ENCODE assay signal across 8 cellular contexts in the genomic region with DNA sequence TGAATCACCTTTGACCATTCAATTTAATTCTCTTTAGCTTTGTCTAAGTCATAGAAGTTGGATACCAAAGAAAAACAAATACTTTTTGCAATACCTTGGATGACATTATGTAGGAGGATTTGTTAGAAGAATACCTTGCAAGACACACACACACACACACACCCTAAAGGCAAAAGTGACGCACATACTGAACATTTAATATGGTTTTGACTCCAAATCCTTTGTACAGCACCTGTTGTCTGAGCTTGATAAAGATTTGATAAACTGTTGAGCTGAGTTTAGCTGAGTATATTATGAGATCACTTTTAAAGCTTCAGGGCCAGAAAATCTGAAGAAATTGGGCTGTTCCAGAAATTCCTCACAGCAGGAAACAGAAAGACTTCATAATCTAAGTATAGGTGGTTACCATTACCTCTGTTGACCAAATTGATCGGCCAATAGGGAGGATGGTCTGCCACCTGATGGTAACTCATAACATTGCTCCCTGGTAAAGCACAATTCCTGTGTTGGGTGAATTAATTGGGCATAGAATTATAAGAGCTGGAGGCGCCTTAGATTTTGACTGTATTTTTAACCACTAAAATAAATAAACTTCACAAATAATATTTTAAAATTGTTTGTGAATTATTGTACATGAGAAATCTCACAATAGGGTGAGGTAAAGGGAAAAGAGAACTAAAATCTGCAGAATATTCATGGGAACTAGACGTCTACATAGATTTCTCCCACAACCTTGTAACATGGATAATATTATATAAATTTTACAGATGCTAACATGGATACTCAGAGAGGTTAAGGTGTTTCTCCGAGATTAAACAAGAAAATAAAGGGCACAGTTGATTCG. TPM values are rescaled to one million over a fixed set of nuclear protein-coding genes. Genes with fewer than 3 reads are reported as not detected.
A peak's percentile ranks its signal among the peaks of the same experiment; 100 is the strongest.
DNase-seq lines count a peak whose midpoint lies in the region; ATAC-seq, FAIRE-seq and TF ChIP-seq lines count a peak whose summit lies in the region.

No MANE protein-coding gene starts in this region.

- no peak overlapping the region for H3K4me2 ChIP-seq in GM12878 (ENCODE audit: control insufficient read depth, insufficient read depth)
- peak overlapping the region; percentile 8 for H3K4me2 ChIP-seq in keratinocyte (ENCODE audit: control insufficient read depth, extremely low read depth, insufficient read depth, low read depth, low read length)

- SMC1A ChIA-PET in GM12878 (lab: Charles Lee; ENCODE audit: uncharacterized antibody, unreplicated experiment): interaction anchor here (0.6 to 7.9 kb wide), 41 partner anchors 9 to 483 kb away, joined by 3 to 270 read pairs (median 4); a partner anchor contains a TSS

- ATAC-seq in HG02852 (IDR thresholded peaks at IDR 0.05; ENCODE audit: unreplicated experiment) (peak; percentile 87), GM12878 (peak; percentile 93), upper lobe of right lung (peak; percentile 63), HG03025 (IDR thresholded peaks at IDR 0.05; ENCODE audit: low FRiP score, unreplicated experiment) (no peak)

- RAD21 ChIA-PET in GM12878 (lab: Charles Lee; ENCODE audit: unreplicated experiment): interaction anchor here (0.5 to 3.4 kb wide), 27 partner anchors 13 to 478 kb away, joined by 3 to 69 read pairs (median 6); a partner anchor contains a TSS

- H2AFZ ChIP-seq in GM12878 (ENCODE audit: control insufficient read depth, low read depth, low read length) (no peak overlapping the region), keratinocyte (ENCODE audit: control insufficient read depth, low read length) (no peak overlapping the region)

- no peaks in the 10 kb centered on the region for H3K36me3 ChIP-seq in CD4-positive, alpha-beta memory T cell (ENCODE audit: insufficient read depth, low read length)
- H3K36me3 ChIP-seq in GM12878 (ENCODE audit: control insufficient read depth in 2 of 2, insufficient read depth in 2 of 2, low read length in 1 of 2) (no peaks in the 10 kb centered on the region), keratinocyte (ENCODE audit: control insufficient read depth in 2 of 2, extremely low read depth in 1 of 2, insufficient read depth in 2 of 2, low read length in 2 of 2) (no peaks in the 10 kb centered on the region), upper lobe of right lung (no peaks in the 10 kb centered on the region)

- peak in 3 of 5 donors; percentile 11 to 20 (median 19) for DNase-seq in CD4-positive, alpha-beta memory T cell
- DNase-seq in GM13976 (ENCODE audit: low spot score) (peak; percentile 56), NCI-H226 (peak; percentile 18), GM12878 (ENCODE audit: low read depth, low spot score) (peak; percentile 32), keratinocyte (ENCODE audit: low read depth, low spot score) (no peak), upper lobe of right lung (no peak)

- FAIRE-seq in GM12878 (lab: Jason Lieb, UNC) (no peak), keratinocyte (lab: Jason Lieb, UNC) (peak; percentile 67)

- H3K9ac ChIP-seq in GM12878 (ENCODE audit: control insufficient read depth, insufficient read depth, low read length): no peak overlapping the region
- H3K9ac ChIP-seq in keratinocyte (ENCODE audit: control insufficient read depth, extremely low read depth, insufficient read depth, low read length): no peak overlapping the region

- dilution Hi-C loops in keratinocyte (cut with MboI; ENCODE audit: extremely low pct_ligation_motif_present, low sequenced_read_pairs): loop anchor here (5.0 kb wide), 1 partner anchor 72 kb away; no protein-coding TSS in a partner anchor

- H3K4me3 Mint-ChIP-seq in CD4-positive, alpha-beta memory T cell: no peak overlapping the region

- no peaks in the 10 kb centered on the region for H3K4me1 ChIP-seq in CD4-positive, alpha-beta memory T cell (ENCODE audit: insufficient read depth, low read length)
- H3K4me1 ChIP-seq in GM12878 (ENCODE audit: control insufficient read depth, insufficient read depth, low read length) (no peaks in the 10 kb centered on the region), keratinocyte (ENCODE audit: control insufficient read depth, extremely low read depth, insufficient read depth, low read length) (peaks cover 10% of the 10 kb centered on the region), upper lobe of right lung (no peaks in the 10 kb centered on the region)

- no peaks in the 10 kb centered on the region for H4K20me1 ChIP-seq in GM12878 (ENCODE audit: control insufficient read depth, insufficient read depth)
- no peaks in the 10 kb centered on the region for H4K20me1 ChIP-seq in keratinocyte (ENCODE audit: control insufficient read depth, extremely low read depth, insufficient read depth, low read length)

- no peaks in the 10 kb centered on the region for H3K27me3 ChIP-seq in CD4-positive, alpha-beta memory T cell (ENCODE audit: insufficient read depth, low read length)
- H3K27me3 ChIP-seq in GM12878 (replicated peaks in 1 of 2; ENCODE audit: control insufficient read depth in 2 of 2, insufficient read depth in 2 of 2, low read length in 1 of 2) (no peaks in the 10 kb centered on the region), keratinocyte (ENCODE audit: control insufficient read depth, extremely low read depth, insufficient read depth, low read length) (no peaks in the 10 kb centered on the region), upper lobe of right lung (no peaks in the 10 kb centered on the region)

- no peaks in the 10 kb centered on the region for H3K9me3 ChIP-seq in CD4-positive, alpha-beta memory T cell (ENCODE audit: control insufficient read depth in 1 of 2, low read length in 2 of 2)
- no peaks in the 10 kb centered on the region for H3K9me3 ChIP-seq in GM12878 (replicated peaks; ENCODE audit: control insufficient read depth, insufficient read depth, low read length)
- no peaks in the 10 kb centered on the region for H3K9me3 ChIP-seq in keratinocyte (ENCODE audit: control insufficient read depth, low read depth, low read length)
- H3K9me3 ChIP-seq in upper lobe of right lung: no peaks in the 10 kb centered on the region

- no TSS peak for BruUV-seq in GM12878 (replicated peaks; lab: Mats Ljungman, UMichigan)

- no peaks in the 10 kb centered on the region for H3K36me3 Mint-ChIP-seq in CD4-positive, alpha-beta memory T cell

- in situ Hi-C loops in GM13976 (cut with MboI; ENCODE audit: low sequenced_read_pairs, unreplicated experiment) (loop anchor here (5.0 to 25.0 kb wide), 5 partner anchors 77 to 607 kb away; a partner anchor contains a TSS), GM12878 (cut with MboI) (loop anchor here (5.0 to 25.0 kb wide), 3 partner anchors 77 to 607 kb away; a partner anchor contains a TSS)

- H3K79me2 ChIP-seq in GM12878 (ENCODE audit: control insufficient read depth, insufficient read depth, low read length) (no peaks in the 10 kb centered on the region), keratinocyte (ENCODE audit: control insufficient read depth, insufficient read depth, low read length) (no peaks in the 10 kb centered on the region)

- intact Hi-C loops in CD4-positive, alpha-beta memory T cell (cut with micrococcal nuclease): loop anchor here (1.0 to 5.0 kb wide), 2 partner anchors 42 to 78 kb away; a partner anchor contains a TSS
- intact Hi-C loops in GM12878 (cut with micrococcal nuclease; ENCODE audit: unreplicated experiment) (loop anchor here (1.0 to 10.0 kb wide), 4 partner anchors 42 to 477 kb away; a partner anchor contains a TSS), upper lobe of right lung (cut with DNase I) (loop anchor here (5.0 kb wide), 1 partner anchor 77 kb away; no protein-coding TSS in a partner anchor)

- H3K27me3 Mint-ChIP-seq in CD4-positive, alpha-beta memory T cell: no peaks in the 10 kb centered on the region

- TF ChIP-seq EP300 in GM12878 (IDR thresholded peaks at IDR 0.05; ENCODE audit: borderline replicate concordance in 1 of 2, control insufficient read depth in 1 of 2, low read depth in 2 of 2, low read length in 2 of 2): no peak

- CTCF ChIA-PET in CD4-positive, alpha-beta memory T cell (lab: Charles Lee; ENCODE audit: partially characterized antibody): interaction anchor here (0.7 to 10.7 kb wide), 14 partner anchors 8 to 609 kb away, joined by 3 to 137 read pairs (median 3); no protein-coding TSS in a partner anchor
- CTCF ChIA-PET in GM12878 (lab: Yijun Ruan, JAX): interaction anchor here (0.7 to 15.3 kb wide), 42 partner anchors 8 to 479 kb away, joined by 3 to 399 read pairs (median 6); a partner anchor contains a TSS

- no peaks in the 10 kb centered on the region for H3K9me3 Mint-ChIP-seq in CD4-positive, alpha-beta memory T cell

- H3K27ac ChIP-seq in CD4-positive, alpha-beta memory T cell (ENCODE audit: low read depth, low read length): no peak overlapping the region
- H3K27ac ChIP-seq in GM12878 (ENCODE audit: control insufficient read depth, insufficient read depth) (no peak overlapping the region), keratinocyte (ENCODE audit: control insufficient read depth, insufficient read depth, low read length) (no peak overlapping the region), upper lobe of right lung (no peak overlapping the region)

- POLR2A ChIA-PET in CD4-positive, alpha-beta memory T cell (lab: Charles Lee; ENCODE audit: partially characterized antibody): no interaction called here
- POLR2A ChIA-PET in GM12878 (lab: Charles Lee): interaction anchor here (0.9 to 1.5 kb wide), 3 partner anchors 51 to 79 kb away, joined by 3 to 4 read pairs (median 3); no protein-coding TSS in a partner anchor

- TF ChIP-seq RAD21 in GM12878 (IDR thresholded peaks at IDR 0.05; ENCODE audit: insufficient read depth, low read depth, low read length): peak; percentile 94

- no peak overlapping the region for H3K4me3 ChIP-seq in CD4-positive, alpha-beta memory T cell (ENCODE audit: low read length in 2 of 2)
- H3K4me3 ChIP-seq in GM12878: no peak overlapping the region
- H3K4me3 ChIP-seq in keratinocyte (ENCODE audit: control insufficient read depth in 2 of 3, extremely low read depth in 1 of 3, insufficient read depth in 2 of 3, low read depth in 1 of 3, low read length in 3 of 3): no peak overlapping the region
- no peak overlapping the region for H3K4me3 ChIP-seq in upper lobe of right lung

- H3K9me1 ChIP-seq in keratinocyte (ENCODE audit: control insufficient read depth, extremely low read depth, insufficient read depth, low read length): no peaks in the 10 kb centered on the region

- H3K27ac Mint-ChIP-seq in CD4-positive, alpha-beta memory T cell: no peak overlapping the region

- peaks cover 0 to 2% (median 0%) of the 10 kb centered on the region in 4 donors for H3K4me1 Mint-ChIP-seq in CD4-positive, alpha-beta memory T cell

- TF ChIP-seq POLR2A in GM12878 (IDR thresholded peaks at IDR 0.05; ENCODE audit: low read depth, low read length): no peak

- 45% methylated on average over 6 of the region's 6 CpGs for WGBS in GM12878 (ENCODE audit: insufficient coverage, insufficient replicate concordance, low lambda C conversion rate, missing lambda C conversion rate)

- TF ChIP-seq CTCF in GM13976 (IDR thresholded peaks at IDR 0.05; ENCODE audit: borderline replicate concordance, control extremely low read depth, extremely low read depth, insufficient read depth, missing control alignments) (peak; percentile 65), GM12878 (IDR thresholded peaks at IDR 0.05 in 2 of 3, conservative IDR thresholded peaks at IDR 0.05 in 1 of 3; ENCODE audit: control insufficient read depth in 2 of 3, extremely low read depth in 1 of 3, insufficient read depth in 1 of 3, low read depth in 3 of 3, low read length in 3 of 3) (peak; percentile 64 to 80 (median 74); a peak in 5 of 6 replicates), keratinocyte (optimal IDR thresholded peaks at IDR 0.05 in 1 of 3, IDR thresholded peaks at IDR 0.05 in 1 of 3, conservative IDR thresholded peaks at IDR 0.05 in 1 of 3; ENCODE audit: extremely low read depth in 1 of 3, insufficient read depth in 2 of 3, low read length in 3 of 3) (peak; percentile 60 to 84 (median 72)), upper lobe of right lung (IDR thresholded peaks at IDR 0.05) (peak; percentile 60)

RNA-seq across cellular contexts. Expression of a gene that starts 21.9 kb away (rescaled TPM):
- total RNA-seq in CD4-positive, alpha-beta memory T cell: 10 to 100 TPM; 20.9 to 23.2 TPM
- 10 to 100 TPM; 44.2 to 44.5 TPM for polyA plus RNA-seq in CD4-positive, alpha-beta memory T cell
- total RNA-seq in GM12878 (2013; cell fraction: nucleolus; rRNA removed): 7.2 and 9.6 TPM in 2 replicates
- total RNA-seq in GM12878 (2014; rRNA removed): 7.1 and 8.2 TPM in 2 replicates
- total RNA-seq in GM12878 (2014; rRNA removed; fragmentation: Illumina TruSeq; extraction: Trizol): 21.6 and 22.0 TPM in 2 replicates
- total RNA-seq in GM12878 (2021): 42.0 and 44.2 TPM in 2 replicates
- polyA plus RNA-seq in GM12878 (2011; ENCODE audit: low read depth): 12.9 TPM
- polyA plus RNA-seq in GM12878 (2011; rRNA removed): 41.6 and 41.9 TPM in 2 replicates
- polyA plus RNA-seq in GM12878 (2011; cell fraction: cytosol; rRNA removed): 27.3 and 31.3 TPM in 2 replicates
- 18.1 and 19.0 TPM in 2 replicates for polyA plus RNA-seq in GM12878 (2011; cell fraction: nucleus; rRNA removed)
- polyA plus RNA-seq in GM12878 (2012): 21.6 and 25.1 TPM in 2 replicates
- polyA plus RNA-seq in GM12878 (2014; fragmentation: Illumina TruSeq; extraction: Trizol): 41.7 and 51.0 TPM in 2 replicates
- polyA plus RNA-seq in GM12878 (2014; fragmentation: Nextera tagmentation; extraction: Ambion mirVana): 10 to 100 TPM in 1 of 2 experiments, 1 to 10 TPM in 1; 9.4 to 17.7 TPM
- 39.8 and 43.6 TPM in 2 replicates for polyA plus RNA-seq in GM12878 (2014; rRNA removed)
- polyA plus RNA-seq in GM12878 (2016; fragmentation: Nextera tagmentation; extraction: Ambion mirVana): 10 to 100 TPM; 56.1 to 58.1 TPM
- polyA minus RNA-seq in GM12878 (2011; rRNA and poly(A)+ RNA removed): 27.9 and 28.3 TPM in 2 replicates
- 9.5 and 10.7 TPM in 2 replicates for polyA minus RNA-seq in GM12878 (2011; cell fraction: cytosol; rRNA and poly(A)+ RNA removed)
- 6.6 and 10.1 TPM in 2 replicates for polyA minus RNA-seq in GM12878 (2011; cell fraction: nucleus; rRNA and poly(A)+ RNA removed)
- 6.6 to 11.4 TPM (median 7.1 TPM) in 3 replicates for polyA plus RNA-seq in keratinocyte
- polyA plus RNA-seq in keratinocyte (2011; ENCODE audit: low read depth): 4.2 TPM
- polyA plus RNA-seq in keratinocyte (2011; cell fraction: cytosol; rRNA removed): 6.8 and 7.8 TPM in 2 replicates
- 5.2 and 7.2 TPM in 2 replicates for polyA plus RNA-seq in keratinocyte (2011; cell fraction: nucleus; rRNA removed)
- 8.6 and 10.3 TPM in 2 replicates for polyA plus RNA-seq in keratinocyte (2012; ENCODE audit: low replicate concordance)
- polyA minus RNA-seq in keratinocyte: 3.7 to 9.5 TPM (median 6.8 TPM) in 3 replicates
- 4.8 TPM for polyA minus RNA-seq in keratinocyte (2011; cell fraction: cytosol; rRNA and poly(A)+ RNA removed)
- polyA minus RNA-seq in keratinocyte (2011; cell fraction: nucleus; rRNA and poly(A)+ RNA removed): 2.3 and 3.3 TPM in 2 replicates
- total RNA-seq in upper lobe of right lung: 17.5 TPM

RNA-seq across cellular contexts. Expression of a gene that starts 42.3 kb away (rescaled TPM):
- total RNA-seq in CD4-positive, alpha-beta memory T cell: 10 to 100 TPM; 30.9 to 31.0 TPM
- polyA plus RNA-seq in CD4-positive, alpha-beta memory T cell: 10 to 100 TPM in 1 of 2 donors, 1 to 10 TPM in 1; 1.3 to 10.1 TPM
- total RNA-seq in GM12878 (2013; cell fraction: nucleolus; rRNA removed): 163 and 165 TPM in 2 replicates
- total RNA-seq in GM12878 (2014; rRNA removed) (28.9 and 33.4 TPM in 2 replicates), GM12878 (2014; rRNA removed; fragmentation: Illumina TruSeq; extraction: Trizol) (41.4 and 44.7 TPM in 2 replicates), GM12878 (2021) (23.6 and 24.8 TPM in 2 replicates), upper lobe of right lung (23.4 TPM)
- 46.5 TPM for polyA plus RNA-seq in GM12878 (2011; ENCODE audit: low read depth)
- polyA plus RNA-seq in GM12878 (2011; rRNA removed) (26.0 and 33.4 TPM in 2 replicates), GM12878 (2014; fragmentation: Illumina TruSeq; extraction: Trizol) (34.7 and 47.0 TPM in 2 replicates), GM12878 (2014; fragmentation: Nextera tagmentation; extraction: Ambion mirVana) (1 to 10 TPM; 5.0 to 8.2 TPM), GM12878 (2014; rRNA removed) (17.8 and 19.1 TPM in 2 replicates), GM12878 (2016; fragmentation: Nextera tagmentation; extraction: Ambion mirVana) (10 to 100 TPM; 20.2 to 21.2 TPM), keratinocyte (7.6 to 10.9 TPM (median 7.9 TPM) in 3 replicates)
- 9.8 and 13.2 TPM in 2 replicates for polyA plus RNA-seq in GM12878 (2011; cell fraction: cytosol; rRNA removed)
- polyA plus RNA-seq in GM12878 (2011; cell fraction: nucleus; rRNA removed): 13.3 and 14.2 TPM in 2 replicates
- 33.3 and 35.1 TPM in 2 replicates for polyA plus RNA-seq in GM12878 (2012)
- 18.5 and 36.6 TPM in 2 replicates for polyA minus RNA-seq in GM12878 (2011; rRNA and poly(A)+ RNA removed)
- polyA minus RNA-seq in GM12878 (2011; cell fraction: cytosol; rRNA and poly(A)+ RNA removed): 12.2 and 12.5 TPM in 2 replicates
- polyA minus RNA-seq in GM12878 (2011; cell fraction: nucleus; rRNA and poly(A)+ RNA removed): 16.7 and 20.5 TPM in 2 replicates
- polyA plus RNA-seq in keratinocyte (2011; ENCODE audit: low read depth): 19.0 TPM
- 3.2 and 6.1 TPM in 2 replicates for polyA plus RNA-seq in keratinocyte (2011; cell fraction: cytosol; rRNA removed)
- polyA plus RNA-seq in keratinocyte (2011; cell fraction: nucleus; rRNA removed): 21.4 and 23.0 TPM in 2 replicates
- polyA plus RNA-seq in keratinocyte (2012; ENCODE audit: low replicate concordance): 7.3 and 9.8 TPM in 2 replicates
- polyA minus RNA-seq in keratinocyte: 4.4 to 28.7 TPM (median 8.4 TPM) in 3 replicates
- 6.7 TPM for polyA minus RNA-seq in keratinocyte (2011; cell fraction: cytosol; rRNA and poly(A)+ RNA removed)
- polyA minus RNA-seq in keratinocyte (2011; cell fraction: nucleus; rRNA and poly(A)+ RNA removed): 17.5 and 33.3 TPM in 2 replicates

Comparison
In these comparisons a context has a peak if more than half of its experiments do, and no peak if none do; other contexts are left out.
1. DNase-seq: peak in CD4-positive, alpha-beta memory T cell (3 of 5), GM13976 (single experiment), NCI-H226 (single experiment) and GM12878 (single experiment); none in keratinocyte (single experiment) and upper lobe of right lung (single experiment).
2. Peak in every context shown above with its lines, with median percentiles within 50 percentile points of each other: CTCF ChIP-seq.